1 cellular context compared by ENCODE assay signal in the genomic region with DNA sequence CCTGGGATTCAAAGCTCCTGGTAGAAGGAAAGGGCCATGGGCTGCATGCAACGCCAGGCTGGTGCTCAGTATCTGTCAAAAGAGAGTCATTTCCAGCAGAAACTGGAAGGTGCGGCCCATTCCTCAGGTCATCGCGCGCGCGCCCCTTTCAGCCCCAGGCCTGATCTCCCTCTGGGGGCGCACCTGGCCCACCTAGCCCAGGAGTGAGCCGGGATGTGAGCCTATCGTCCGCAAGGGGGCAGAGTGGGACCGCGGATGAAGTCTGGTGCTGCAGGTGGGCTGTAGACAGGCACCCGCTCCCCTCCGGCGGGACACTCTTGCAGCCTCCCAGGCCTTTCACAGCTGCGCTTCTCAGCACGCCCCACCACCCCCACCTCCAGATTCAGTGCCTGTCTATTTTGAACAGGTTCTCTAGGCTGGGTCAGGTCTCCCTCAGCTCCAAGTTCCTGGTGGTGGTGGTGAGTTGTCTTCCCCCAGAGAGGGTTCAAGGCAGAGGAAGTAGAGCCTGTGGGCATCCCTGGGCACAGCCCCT.
TF ChIP-seq lines count a peak whose summit lies in the region.

No MANE protein-coding gene starts in this region.

TF ChIP-seq in HepG2, 621 proteins besides CTCF, POLR2A, EP300 and RAD21 (continued from another document and continues in another):
- TF ChIP-seq, protein P1, sequence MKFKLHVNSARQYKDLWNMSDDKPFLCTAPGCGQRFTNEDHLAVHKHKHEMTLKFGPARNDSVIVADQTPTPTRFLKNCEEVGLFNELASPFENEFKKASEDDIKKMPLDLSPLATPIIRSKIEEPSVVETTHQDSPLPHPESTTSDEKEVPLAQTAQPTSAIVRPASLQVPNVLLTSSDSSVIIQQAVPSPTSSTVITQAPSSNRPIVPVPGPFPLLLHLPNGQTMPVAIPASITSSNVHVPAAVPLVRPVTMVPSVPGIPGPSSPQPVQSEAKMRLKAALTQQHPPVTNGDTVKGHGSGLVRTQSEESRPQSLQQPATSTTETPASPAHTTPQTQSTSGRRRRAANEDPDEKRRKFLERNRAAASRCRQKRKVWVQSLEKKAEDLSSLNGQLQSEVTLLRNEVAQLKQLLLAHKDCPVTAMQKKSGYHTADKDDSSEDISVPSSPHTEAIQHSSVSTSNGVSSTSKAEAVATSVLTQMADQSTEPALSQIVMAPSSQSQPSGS (CRISPR knock-in tag; IDR thresholded peaks at IDR 0.05), result peak; percentile 55; the same call in 1 of the 2 replicates
- TF ChIP-seq MYNN (CRISPR knock-in tag; IDR thresholded peaks at IDR 0.05; ENCODE audit: low read depth) (no peak), ZGPAT (CRISPR knock-in tag; IDR thresholded peaks at IDR 0.05) (peak; percentile 45; the same call in 1 of the 2 replicates), SALL2 (CRISPR knock-in tag; IDR thresholded peaks at IDR 0.05) (peak; percentile 44; the same call in 1 of the 2 replicates), ARHGAP35 (CRISPR knock-in tag; IDR thresholded peaks at IDR 0.05; ENCODE audit: borderline replicate concordance) (peak; percentile 60; the same call in 1 of the 2 replicates), HDAC2 (CRISPR knock-in tag; IDR thresholded peaks at IDR 0.05) (peak; percentile 49; the same call in 1 of the 2 replicates), SMC3 (IDR thresholded peaks at IDR 0.05; ENCODE audit: low read length) (peak; percentile 62; the same call in 1 of the 2 replicates), FOXO1 (CRISPR knock-in tag; IDR thresholded peaks at IDR 0.05) (peak; percentile 55; the same call in 1 of the 2 replicates), ZNF878 (CRISPR knock-in tag; IDR thresholded peaks at IDR 0.05) (no peak), ZNF451 (CRISPR knock-in tag; IDR thresholded peaks at IDR 0.05) (peak; percentile 57; the same call in 1 of the 2 replicates), NR2F2 (IDR thresholded peaks at IDR 0.05; ENCODE audit: borderline replicate concordance, low read depth) (no peak), SOX6 (IDR thresholded peaks at IDR 0.05) (no peak), SOX6 (CRISPR knock-in tag; IDR thresholded peaks at IDR 0.05) (peak; percentile 46), XRCC5 (optimal IDR thresholded peaks at IDR 0.05; ENCODE audit: low read length) (peak; percentile 86), HIC2 (CRISPR knock-in tag; IDR thresholded peaks at IDR 0.05; ENCODE audit: low read depth) (peak; percentile 48; the same call in 1 of the 2 replicates), SMAD3 (CRISPR knock-in tag; IDR thresholded peaks at IDR 0.05) (peak; percentile 50; the same call in 1 of the 2 replicates), ZNF205 (CRISPR knock-in tag; IDR thresholded peaks at IDR 0.05) (peak; percentile 60; the same call in 1 of the 2 replicates), HOXA7 (CRISPR knock-in tag; IDR thresholded peaks at IDR 0.05) (no peak), HINFP (CRISPR knock-in tag; IDR thresholded peaks at IDR 0.05; ENCODE audit: low read depth) (0 out of 2 replicates have a peak, but pooled peaks have one; percentile 59), ZNF770 (CRISPR knock-in tag; IDR thresholded peaks at IDR 0.05) (no peak), ZMYM4 (CRISPR knock-in tag; IDR thresholded peaks at IDR 0.05) (0 out of 2 replicates have a peak, but pooled peaks have one; percentile 27), HNF4A (CRISPR knock-in tag; IDR thresholded peaks at IDR 0.05) (no peak), RBM39 (IDR thresholded peaks at IDR 0.05; ENCODE audit: low read depth, low read length, poor library complexity, severe bottlenecking) (peak; percentile 40), ESRRA (CRISPR knock-in tag; IDR thresholded peaks at IDR 0.05; ENCODE audit: low read depth) (0 out of 2 replicates have a peak, but pooled peaks have one; percentile 34), HOXA3 (CRISPR knock-in tag; IDR thresholded peaks at IDR 0.05) (peak; percentile 52; the same call in 1 of the 2 replicates), ARID5B (CRISPR knock-in tag; IDR thresholded peaks at IDR 0.05) (0 out of 2 replicates have a peak, but pooled peaks have one; percentile 42), TAF1 (CRISPR knock-in tag; IDR thresholded peaks at IDR 0.05) (0 out of 2 replicates have a peak, but pooled peaks have one; percentile 23), ZBTB38 (CRISPR knock-in tag; IDR thresholded peaks at IDR 0.05) (0 out of 2 replicates have a peak, but pooled peaks have one; percentile 13), ZKSCAN5 (CRISPR knock-in tag; IDR thresholded peaks at IDR 0.05) (no peak), TARDBP (CRISPR knock-in tag; IDR thresholded peaks at IDR 0.05) (0 out of 2 replicates have a peak, but pooled peaks have one; percentile 22), ZNF256 (CRISPR knock-in tag; conservative IDR thresholded peaks at IDR 0.05) (no peak)
- TF ChIP-seq, protein P2, sequence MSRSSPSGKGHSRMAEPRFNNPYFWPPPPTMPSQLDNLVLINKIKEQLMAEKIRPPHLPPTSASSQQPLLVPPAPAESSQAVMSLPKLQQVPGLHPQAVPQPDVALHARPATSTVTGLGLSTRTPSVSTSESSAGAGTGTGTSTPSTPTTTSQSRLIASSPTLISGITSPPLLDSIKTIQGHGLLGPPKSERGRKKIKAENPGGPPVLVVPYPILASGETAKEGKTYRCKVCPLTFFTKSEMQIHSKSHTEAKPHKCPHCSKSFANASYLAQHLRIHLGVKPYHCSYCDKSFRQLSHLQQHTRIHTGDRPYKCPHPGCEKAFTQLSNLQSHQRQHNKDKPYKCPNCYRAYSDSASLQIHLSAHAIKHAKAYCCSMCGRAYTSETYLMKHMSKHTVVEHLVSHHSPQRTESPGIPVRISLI (CRISPR knock-in tag; IDR thresholded peaks at IDR 0.05; ENCODE audit: borderline replicate concordance), result peak; percentile 87; the same call in 1 of the 2 replicates
- TF ChIP-seq, protein P3, sequence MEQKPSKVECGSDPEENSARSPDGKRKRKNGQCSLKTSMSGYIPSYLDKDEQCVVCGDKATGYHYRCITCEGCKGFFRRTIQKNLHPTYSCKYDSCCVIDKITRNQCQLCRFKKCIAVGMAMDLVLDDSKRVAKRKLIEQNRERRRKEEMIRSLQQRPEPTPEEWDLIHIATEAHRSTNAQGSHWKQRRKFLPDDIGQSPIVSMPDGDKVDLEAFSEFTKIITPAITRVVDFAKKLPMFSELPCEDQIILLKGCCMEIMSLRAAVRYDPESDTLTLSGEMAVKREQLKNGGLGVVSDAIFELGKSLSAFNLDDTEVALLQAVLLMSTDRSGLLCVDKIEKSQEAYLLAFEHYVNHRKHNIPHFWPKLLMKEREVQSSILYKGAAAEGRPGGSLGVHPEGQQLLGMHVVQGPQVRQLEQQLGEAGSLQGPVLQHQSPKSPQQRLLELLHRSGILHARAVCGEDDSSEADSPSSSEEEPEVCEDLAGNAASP (CRISPR knock-in tag; IDR thresholded peaks at IDR 0.05; ENCODE audit: borderline replicate concordance), result peak; percentile 73
- TF ChIP-seq, protein P4, sequence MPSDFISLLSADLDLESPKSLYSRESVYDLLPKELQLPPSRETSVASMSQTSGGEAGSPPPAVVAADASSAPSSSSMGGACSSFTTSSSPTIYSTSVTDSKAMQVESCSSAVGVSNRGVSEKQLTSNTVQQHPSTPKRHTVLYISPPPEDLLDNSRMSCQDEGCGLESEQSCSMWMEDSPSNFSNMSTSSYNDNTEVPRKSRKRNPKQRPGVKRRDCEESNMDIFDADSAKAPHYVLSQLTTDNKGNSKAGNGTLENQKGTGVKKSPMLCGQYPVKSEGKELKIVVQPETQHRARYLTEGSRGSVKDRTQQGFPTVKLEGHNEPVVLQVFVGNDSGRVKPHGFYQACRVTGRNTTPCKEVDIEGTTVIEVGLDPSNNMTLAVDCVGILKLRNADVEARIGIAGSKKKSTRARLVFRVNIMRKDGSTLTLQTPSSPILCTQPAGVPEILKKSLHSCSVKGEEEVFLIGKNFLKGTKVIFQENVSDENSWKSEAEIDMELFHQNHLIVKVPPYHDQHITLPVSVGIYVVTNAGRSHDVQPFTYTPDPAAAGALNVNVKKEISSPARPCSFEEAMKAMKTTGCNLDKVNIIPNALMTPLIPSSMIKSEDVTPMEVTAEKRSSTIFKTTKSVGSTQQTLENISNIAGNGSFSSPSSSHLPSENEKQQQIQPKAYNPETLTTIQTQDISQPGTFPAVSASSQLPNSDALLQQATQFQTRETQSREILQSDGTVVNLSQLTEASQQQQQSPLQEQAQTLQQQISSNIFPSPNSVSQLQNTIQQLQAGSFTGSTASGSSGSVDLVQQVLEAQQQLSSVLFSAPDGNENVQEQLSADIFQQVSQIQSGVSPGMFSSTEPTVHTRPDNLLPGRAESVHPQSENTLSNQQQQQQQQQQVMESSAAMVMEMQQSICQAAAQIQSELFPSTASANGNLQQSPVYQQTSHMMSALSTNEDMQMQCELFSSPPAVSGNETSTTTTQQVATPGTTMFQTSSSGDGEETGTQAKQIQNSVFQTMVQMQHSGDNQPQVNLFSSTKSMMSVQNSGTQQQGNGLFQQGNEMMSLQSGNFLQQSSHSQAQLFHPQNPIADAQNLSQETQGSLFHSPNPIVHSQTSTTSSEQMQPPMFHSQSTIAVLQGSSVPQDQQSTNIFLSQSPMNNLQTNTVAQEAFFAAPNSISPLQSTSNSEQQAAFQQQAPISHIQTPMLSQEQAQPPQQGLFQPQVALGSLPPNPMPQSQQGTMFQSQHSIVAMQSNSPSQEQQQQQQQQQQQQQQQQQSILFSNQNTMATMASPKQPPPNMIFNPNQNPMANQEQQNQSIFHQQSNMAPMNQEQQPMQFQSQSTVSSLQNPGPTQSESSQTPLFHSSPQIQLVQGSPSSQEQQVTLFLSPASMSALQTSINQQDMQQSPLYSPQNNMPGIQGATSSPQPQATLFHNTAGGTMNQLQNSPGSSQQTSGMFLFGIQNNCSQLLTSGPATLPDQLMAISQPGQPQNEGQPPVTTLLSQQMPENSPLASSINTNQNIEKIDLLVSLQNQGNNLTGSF (CRISPR knock-in tag; IDR thresholded peaks at IDR 0.05), result no peak
